In the genomic region with DNA sequence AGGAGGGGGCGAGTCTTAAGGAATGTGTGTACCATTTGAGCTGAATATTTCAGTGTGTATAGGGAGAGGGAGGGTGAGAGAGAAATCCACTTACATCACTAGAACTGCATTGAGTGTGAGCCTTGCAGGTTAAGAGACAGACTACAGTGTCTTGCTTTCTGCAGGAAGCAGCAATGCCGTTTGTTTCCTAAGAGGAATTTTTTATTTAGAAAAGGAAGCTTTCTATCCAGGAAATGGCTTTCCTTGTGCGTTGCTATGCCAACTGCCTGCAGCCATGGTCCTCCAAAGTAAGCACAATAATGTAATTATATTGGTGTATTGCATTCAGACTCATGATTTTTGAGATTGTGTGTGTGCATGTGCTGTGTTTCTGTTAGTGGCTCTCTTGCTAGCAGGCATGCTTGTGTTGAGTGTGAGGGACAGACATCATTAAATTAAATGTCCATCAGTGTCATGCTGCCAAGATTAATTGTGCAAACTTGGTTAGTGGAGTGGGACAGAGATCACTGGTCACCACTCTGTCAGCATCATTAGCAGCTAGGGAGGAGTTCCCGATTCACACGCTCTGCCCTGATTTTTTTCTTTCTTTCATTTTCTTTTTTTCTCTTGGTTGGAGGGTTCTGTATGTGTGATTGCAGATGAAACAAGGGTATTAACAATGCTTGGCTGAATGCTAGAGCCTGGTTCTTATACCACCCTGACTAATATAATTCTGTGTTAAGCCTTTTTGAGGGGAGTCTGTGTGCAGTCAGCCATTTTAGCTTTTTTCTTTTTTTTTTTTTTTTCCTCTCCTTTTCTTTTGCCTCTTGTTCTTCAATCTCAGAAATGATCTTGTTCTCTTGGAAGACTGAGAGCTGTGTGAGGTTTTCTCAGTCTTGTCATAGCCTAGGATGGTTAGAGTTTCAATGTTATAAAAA, we compare ENCODE assay signal across 10 cellular contexts.
A peak's percentile ranks its signal among the peaks of the same experiment; 100 is the strongest.
DNase-seq lines count a peak whose midpoint lies in the region; ATAC-seq, FAIRE-seq and TF ChIP-seq lines count a peak whose summit lies in the region.
"Had no signal": no experiment of that assay in that cellular context is flagged by ENCODE, and none has a peak within 500 bp of the region (broad histone marks: within the 10 kb centered on the region; RNA-seq: fewer than 3 reads in every experiment).

No MANE protein-coding gene starts in this region.

- no peaks in the 10 kb centered on the region for H3K4me1 Mint-ChIP-seq in activated CD4-positive, alpha-beta T cell treated with anti-CD3 and anti-CD28 coated beads, Interleukin-2, amount 10 ng/mL, durations not matched to agents 24 days and 14 days

- H3K4me3 ChIP-seq in pancreas (no peak overlapping the region), small intestine (ENCODE audit: low read depth in 1 of 2, low read length in 2 of 2) (no peak overlapping the region)

- H3K27ac ChIP-seq in pancreas (no peak overlapping the region), small intestine (ENCODE audit: low read depth in 1 of 2, low read length in 1 of 2) (no peak overlapping the region)

- H3K9me3 ChIP-seq in pancreas (no peaks in the 10 kb centered on the region), small intestine (ENCODE audit: control insufficient read depth, low read depth) (no peaks in the 10 kb centered on the region)

- no peak for FAIRE-seq in pancreas (lab: Jason Lieb, UNC)
- FAIRE-seq in small intestine (lab: Jason Lieb, UNC): no peak

- no peaks in the 10 kb centered on the region for H3K27me3 Mint-ChIP-seq in activated CD4-positive, alpha-beta T cell treated with anti-CD3 and anti-CD28 coated beads, Interleukin-2, amount 10 ng/mL, durations not matched to agents 24 days and 14 days
- H3K27me3 Mint-ChIP-seq: activated naive CD4-positive, alpha-beta T cell treated with anti-CD3 and anti-CD28 coated beads, Interleukin-2, amount 50 U/mL, for 24 hours; stimulated activated memory B cell treated with anti-CD40 and anti-IgM and Interleukin-4, amounts not matched to agents 10 μg/mL and 1 μg/mL and 100 μg/mL, for 72 hours had no signal

- H3K27me3 ChIP-seq in pancreas: no peaks in the 10 kb centered on the region
- no peaks in the 10 kb centered on the region for H3K27me3 ChIP-seq in small intestine (ENCODE audit: control insufficient read depth in 2 of 2, insufficient read depth in 2 of 2, low read length in 2 of 2)

- no peaks in the 10 kb centered on the region for H3K9me3 Mint-ChIP-seq in activated CD4-positive, alpha-beta T cell treated with anti-CD3 and anti-CD28 coated beads, Interleukin-2, amount 10 ng/mL, durations not matched to agents 24 days and 14 days
- H3K9me3 Mint-ChIP-seq: activated naive CD4-positive, alpha-beta T cell treated with anti-CD3 and anti-CD28 coated beads, Interleukin-2, amount 50 U/mL, for 24 hours; stimulated activated memory B cell treated with anti-CD40 and anti-IgM and Interleukin-4, amounts not matched to agents 10 μg/mL and 1 μg/mL and 100 μg/mL, for 72 hours had no signal

- ATAC-seq in HG03378 (IDR thresholded peaks at IDR 0.05; ENCODE audit: unreplicated experiment) (peak; percentile 46), pancreas (peak in 3 of 4 donors; percentile 14 to 36 (median 34)), HG02981 (IDR thresholded peaks at IDR 0.05; ENCODE audit: unreplicated experiment) (no peak)
- ATAC-seq: stimulated activated memory B cell treated with anti-CD40 and anti-IgM and Interleukin-4, amounts not matched to agents 10 μg/mL and 1 μg/mL and 100 μg/mL, for 72 hours had no signal

- no peak overlapping the region for H3K27ac Mint-ChIP-seq in activated CD4-positive, alpha-beta T cell treated with anti-CD3 and anti-CD28 coated beads, Interleukin-2, amount 10 ng/mL, durations not matched to agents 24 days and 14 days
- H3K27ac Mint-ChIP-seq: activated naive CD4-positive, alpha-beta T cell treated with anti-CD3 and anti-CD28 coated beads, Interleukin-2, amount 50 U/mL, for 24 hours; stimulated activated memory B cell treated with anti-CD40 and anti-IgM and Interleukin-4, amounts not matched to agents 10 μg/mL and 1 μg/mL and 100 μg/mL, for 72 hours had no signal

- H3K4me1 ChIP-seq in pancreas (no peaks in the 10 kb centered on the region), small intestine (ENCODE audit: control insufficient read depth in 2 of 2, insufficient read depth in 1 of 2, low read depth in 1 of 2, low read length in 1 of 2) (no peaks in the 10 kb centered on the region)

- no peak for TF ChIP-seq CTCF in pancreas (IDR thresholded peaks at IDR 0.05)

- intact Hi-C loops in pancreas (cut with DNase I): no loop called here
- intact Hi-C loops in activated CD4-positive, alpha-beta T cell treated with anti-CD3 and anti-CD28 coated beads, Interleukin-2, amount 10 ng/mL, durations not matched to agents 24 days and 14 days (cut with micrococcal nuclease): no loop called here

- peak; percentile 100 for DNase-seq in DMS114 treated with DMSO at 0.1 percent for 48 hours (lab: John Stamatoyannopoulos, UW; ENCODE audit: unreplicated experiment)
- DNase-seq in fibroblast of gingiva (ENCODE audit: low read depth): peak; percentile 51
- DNase-seq in pancreas: no peak
- DNase-seq in small intestine: no peak
- no peak for DNase-seq in epidermal melanocyte (ENCODE audit: insufficient read length, low spot score)
- no peak for DNase-seq in activated CD4-positive, alpha-beta T cell treated with anti-CD3 and anti-CD28 coated beads, Interleukin-2, amount 10 ng/mL, durations not matched to agents 24 days and 14 days

- H3K36me3 Mint-ChIP-seq in activated CD4-positive, alpha-beta T cell treated with anti-CD3 and anti-CD28 coated beads, Interleukin-2, amount 10 ng/mL, durations not matched to agents 24 days and 14 days (ENCODE audit: low read depth): peaks cover 2% of the 10 kb centered on the region

- WGBS in pancreas, 2 donors: 70 to 75% methylated on average over 5 of the region's 5 CpGs
- 51 to 85% (median 77%) methylated on average over 5 of the region's 5 CpGs for WGBS in small intestine, 3 donors

- H3K36me3 ChIP-seq in pancreas (no peaks in the 10 kb centered on the region), small intestine (ENCODE audit: control insufficient read depth in 2 of 2, insufficient read depth in 2 of 2, low read length in 2 of 2) (peaks cover 0 to 2% of the 10 kb centered on the region in 2 donors)

- H3K4me3 Mint-ChIP-seq in activated CD4-positive, alpha-beta T cell treated with anti-CD3 and anti-CD28 coated beads, Interleukin-2, amount 10 ng/mL, durations not matched to agents 24 days and 14 days: no peak overlapping the region
- H3K4me3 Mint-ChIP-seq: activated naive CD4-positive, alpha-beta T cell treated with anti-CD3 and anti-CD28 coated beads, Interleukin-2, amount 50 U/mL, for 24 hours; stimulated activated memory B cell treated with anti-CD40 and anti-IgM and Interleukin-4, amounts not matched to agents 10 μg/mL and 1 μg/mL and 100 μg/mL, for 72 hours had no signal

Comparison
In these comparisons a context has a peak if more than half of its experiments do, and no peak if none do; other contexts are left out.
1. DNase-seq: peak in DMS114 treated with DMSO at 0.1 percent for 48 hours (single experiment) and fibroblast of gingiva (single experiment); none in pancreas (0 of 6), small intestine (single experiment), epidermal melanocyte (single experiment) and activated CD4-positive, alpha-beta T cell treated with anti-CD3 and anti-CD28 coated beads, Interleukin-2, amount 10 ng/mL, durations not matched to agents 24 days and 14 days (single experiment).